Comparison of ENCODE assay signal across 8 cellular contexts in genomic region chr18:49814147-49814499, GRCh38. TPM values are rescaled to one million over a fixed set of nuclear protein-coding genes. Genes with fewer than 3 reads are reported as not detected.
DNase-seq lines count a peak whose midpoint lies in the region; ATAC-seq and TF ChIP-seq lines count a peak whose summit lies in the region.

No MANE protein-coding gene starts in this region.

- H3K4me1 Mint-ChIP-seq in CD4-positive, alpha-beta memory T cell, result peaks cover 41 to 75% (median 57%) of the 10 kb centered on the region in 4 donors
- peaks cover 41% of the 10 kb centered on the region for H3K4me1 Mint-ChIP-seq in brain

- H3K9me3 Mint-ChIP-seq in CD4-positive, alpha-beta memory T cell, result peaks cover 2 to 14% (median 7%) of the 10 kb centered on the region in 8 donors
- H3K9me3 Mint-ChIP-seq in brain, result peaks cover 14 to 21% (median 18%) of the 10 kb centered on the region in 5 experiments

- intact Hi-C loops in CD4-positive, alpha-beta memory T cell (cut with micrococcal nuclease), result loop anchor here (1.0 to 10.0 kb wide), 5 partner anchors 322 to 1381 kb away; partner anchors contain the start of genes CXXC1, MEX3C and RPL17

- H3K27ac Mint-ChIP-seq in CD4-positive, alpha-beta memory T cell, result peak overlapping the region; percentile 91 to 99 (median 97)
- peak overlapping the region; percentile 80 to 99 (median 96) for H3K27ac Mint-ChIP-seq in brain

- peak in 1 of 5 donors; percentile 57 for DNase-seq in CD4-positive, alpha-beta memory T cell
- DNase-seq in HPDE6-E6E7 (ENCODE audit: extremely low spot score) (peak; percentile 20), SK-N-DZ (ENCODE audit: low spot score) (peak; percentile 66), iris pigment epithelial cell (ENCODE audit: low read depth) (peak; percentile 74), retina (no peak)
- DNase-seq in stimulated activated CD4-positive, alpha-beta T cell treated with anti-CD3 and anti-CD28 coated beads, Interleukin-15, amount 100 ng/mL, for 48 hours (ENCODE audit: low read depth in 2 of 2), result peak; percentile 43 to 57

- peaks cover 13 to 15% of the 10 kb centered on the region in 2 donors for H3K36me3 Mint-ChIP-seq in CD4-positive, alpha-beta memory T cell
- H3K36me3 Mint-ChIP-seq in brain, result peaks cover 40% of the 10 kb centered on the region

- no peaks in the 10 kb centered on the region for H3K36me3 ChIP-seq in CD4-positive, alpha-beta memory T cell (ENCODE audit: insufficient read depth, low read length)

- H3K27ac ChIP-seq in CD4-positive, alpha-beta memory T cell (ENCODE audit: low read depth, low read length), result peak overlapping the region; percentile 80

- ATAC-seq in GM19397 (IDR thresholded peaks at IDR 0.05; ENCODE audit: unreplicated experiment), result peak; percentile 13

- H3K27me3 Mint-ChIP-seq in CD4-positive, alpha-beta memory T cell, result no peaks in the 10 kb centered on the region
- peaks cover 8% of the 10 kb centered on the region for H3K27me3 Mint-ChIP-seq in brain

- peaks cover 56% of the 10 kb centered on the region for H3K4me1 ChIP-seq in CD4-positive, alpha-beta memory T cell (ENCODE audit: insufficient read depth, low read length)

- peak overlapping the region; percentile 95 to 100 (median 96) for H3K4me3 Mint-ChIP-seq in CD4-positive, alpha-beta memory T cell
- H3K4me3 Mint-ChIP-seq in brain, result peak overlapping the region; percentile 95 to 98 (median 97)

- no peaks in the 10 kb centered on the region for H3K9me3 ChIP-seq in CD4-positive, alpha-beta memory T cell (ENCODE audit: control insufficient read depth in 1 of 2, low read length in 2 of 2)

- POLR2A ChIA-PET in CD4-positive, alpha-beta memory T cell (lab: Charles Lee; ENCODE audit: partially characterized antibody), result interaction anchor here (0.6 to 1.9 kb wide), 8 partner anchors 9 to 452 kb away, joined by 3 to 13 read pairs (median 3); partner anchors contain the start of genes C18orf32 and CFAP53

- H3K4me3 ChIP-seq in CD4-positive, alpha-beta memory T cell (ENCODE audit: low read length in 2 of 2), result peak overlapping the region; percentile 88 to 90

- H3K27me3 ChIP-seq in CD4-positive, alpha-beta memory T cell (ENCODE audit: insufficient read depth, low read length), result no peaks in the 10 kb centered on the region

- TF ChIP-seq CTCF in brain (conservative IDR thresholded peaks at IDR 0.05), result no peak

- CTCF ChIA-PET in CD4-positive, alpha-beta memory T cell (lab: Charles Lee; ENCODE audit: partially characterized antibody), result no interaction called here

RNA-seq across cellular contexts. Expression of gene ACAA2, which starts 0.8 kb away (rescaled TPM):
- 10 to 100 TPM; 21.8 to 23.8 TPM for total RNA-seq in CD4-positive, alpha-beta memory T cell
- polyA plus RNA-seq in CD4-positive, alpha-beta memory T cell, result 100 to 1,000 TPM in 1 of 2 donors, 10 to 100 TPM in 1; 64.4 to 150 TPM
- 120 and 132 TPM in 2 replicates for polyA plus RNA-seq in SK-N-DZ (2014; cell fraction: cytosol; rRNA removed)
- polyA plus RNA-seq in SK-N-DZ (2014; cell fraction: nucleus; rRNA removed), result 70.7 and 77.6 TPM in 2 replicates
- polyA plus RNA-seq in brain (ENCODE audit: insufficient read depth, low read depth, low replicate concordance), result 146 TPM
